In genomic region chr7:23570592-23571200, GRCh38 we compare ENCODE assay signal across 8 cellular contexts. TPM values are rescaled to one million over a fixed set of nuclear protein-coding genes. Genes with fewer than 3 reads are reported as not detected.
DNase-seq lines count a peak whose midpoint lies in the region; ATAC-seq and TF ChIP-seq lines count a peak whose summit lies in the region.

No MANE protein-coding gene starts in this region.

- H3K4me3 ChIP-seq in SK-N-SH (ENCODE audit: low read depth in 2 of 2, low read length in 1 of 2) (no peak overlapping the region; a peak in 1 of 4 replicates), vagina (no peak overlapping the region)

- H3K9me3 ChIP-seq in SK-N-SH (no peaks in the 10 kb centered on the region), vagina (no peaks in the 10 kb centered on the region)

- TF ChIP-seq CTCF in SK-N-SH (IDR thresholded peaks at IDR 0.05) = peak; percentile 98
- TF ChIP-seq CTCF in progenitor cell of endocrine pancreas (IDR thresholded peaks at IDR 0.05; ENCODE audit: unreplicated experiment) = peak; percentile 95
- TF ChIP-seq CTCF in vagina (IDR thresholded peaks at IDR 0.05) = peak; percentile 67 to 87 (median 85)

- H3K27me3 ChIP-seq in SK-N-SH (ENCODE audit: insufficient read depth) (no peaks in the 10 kb centered on the region), vagina (no peaks in the 10 kb centered on the region)

- peaks cover 7% of the 10 kb centered on the region for H3K27me3 Mint-ChIP-seq in activated naive CD4-positive, alpha-beta T cell treated with anti-CD3 and anti-CD28 coated beads, Interleukin-2, amount 10 ng/mL, durations not matched to agents 7 days and 5 days
- no peaks in the 10 kb centered on the region for H3K27me3 Mint-ChIP-seq in progenitor cell of endocrine pancreas

- H3K9me2 ChIP-seq in SK-N-SH = no peaks in the 10 kb centered on the region

- no peaks in the 10 kb centered on the region for H3K36me3 Mint-ChIP-seq in activated naive CD4-positive, alpha-beta T cell treated with anti-CD3 and anti-CD28 coated beads, Interleukin-2, amount 10 ng/mL, durations not matched to agents 7 days and 5 days
- H3K36me3 Mint-ChIP-seq in progenitor cell of endocrine pancreas (ENCODE audit: insufficient read depth) = no peaks in the 10 kb centered on the region

- H3K4me3 Mint-ChIP-seq in activated naive CD4-positive, alpha-beta T cell treated with anti-CD3 and anti-CD28 coated beads, Interleukin-2, amount 10 ng/mL, durations not matched to agents 7 days and 5 days = no peak overlapping the region
- no peak overlapping the region for H3K4me3 Mint-ChIP-seq in progenitor cell of endocrine pancreas (ENCODE audit: low read depth)

- peak; percentile 100 for TF ChIP-seq RAD21 in SK-N-SH (IDR thresholded peaks at IDR 0.05; ENCODE audit: low read length)

- TF ChIP-seq POLR2A in vagina (IDR thresholded peaks at IDR 0.05) = no peak

- POLR2A ChIA-PET in SK-N-SH (lab: Yijun Ruan, JAX) = no interaction called here

- WGBS in SK-N-SH (ENCODE audit: low lambda C conversion rate) = 56% methylated on average over 5 of the region's 5 CpGs

- H3K36me3 ChIP-seq in SK-N-SH (replicated peaks in 1 of 2; ENCODE audit: control insufficient read depth in 1 of 2, insufficient read depth in 2 of 2, low read length in 1 of 2) (no peaks in the 10 kb centered on the region), vagina (no peaks in the 10 kb centered on the region)

- ATAC-seq in Right ventricle myocardium inferior = peak; percentile 93

- H3F3A ChIP-seq in SK-N-SH (replicated peaks; ENCODE audit: insufficient read depth) = peaks cover 3% of the 10 kb centered on the region

- H3K4me1 ChIP-seq in SK-N-SH (ENCODE audit: control insufficient read depth in 1 of 2, insufficient read depth in 2 of 2, low read depth in 1 of 2, low read length in 1 of 2) (no peaks in the 10 kb centered on the region; a peak in 1 of 4 replicates), vagina (no peaks in the 10 kb centered on the region)

- no peak overlapping the region for H3K4me2 ChIP-seq in SK-N-SH

- CTCF ChIA-PET in SK-N-SH (lab: Yijun Ruan, JAX) = interaction anchor here (0.7 to 13.6 kb wide), 41 partner anchors 9 to 1098 kb away, joined by 3 to 188 read pairs (median 4); partner anchors contain the start of genes CCDC126, FAM221A, NPY and STK31
- CTCF ChIA-PET in activated naive CD4-positive, alpha-beta T cell treated with anti-CD3 and anti-CD28 coated beads, Interleukin-2, amount 10 ng/mL, durations not matched to agents 7 days and 5 days (lab: Charles Lee) = interaction anchor here (0.7 to 2.9 kb wide), 11 partner anchors 11 to 147 kb away, joined by 3 to 18 read pairs (median 3); partner anchors contain the start of gene STK31

- no peak overlapping the region for H3K9ac ChIP-seq in SK-N-SH

- no peaks in the 10 kb centered on the region for H3K79me2 ChIP-seq in SK-N-SH (ENCODE audit: insufficient read depth)

- DNase-seq in G401 (ENCODE audit: low spot score) = peak; percentile 75
- peak; percentile 89 for DNase-seq in H4 (ENCODE audit: low spot score)
- peak; percentile 40 for DNase-seq in MV-4-11 (lab: John Stamatoyannopoulos, UW)
- DNase-seq in SK-N-SH = peak; percentile 88
- DNase-seq in activated naive CD4-positive, alpha-beta T cell treated with anti-CD3 and anti-CD28 coated beads, Interleukin-2, amount 10 ng/mL, durations not matched to agents 7 days and 5 days = peak; percentile 79
- DNase-seq in Right ventricle myocardium inferior (ENCODE audit: missing footprints) = peak; percentile 73
- DNase-seq in progenitor cell of endocrine pancreas (ENCODE audit: low spot score, unreplicated experiment) = peak; percentile 61
- DNase-seq in vagina (ENCODE audit: extremely low spot score in 2 of 2) = no peak

- H2AFZ ChIP-seq in SK-N-SH (ENCODE audit: low read depth) = peak overlapping the region; percentile 19; the same call in 1 of the 2 replicates

- no peaks in the 10 kb centered on the region for H4K20me1 ChIP-seq in SK-N-SH (ENCODE audit: insufficient read depth)

- H3K9me3 Mint-ChIP-seq in activated naive CD4-positive, alpha-beta T cell treated with anti-CD3 and anti-CD28 coated beads, Interleukin-2, amount 10 ng/mL, durations not matched to agents 7 days and 5 days = no peaks in the 10 kb centered on the region
- H3K9me3 Mint-ChIP-seq in progenitor cell of endocrine pancreas (ENCODE audit: low read depth) = no peaks in the 10 kb centered on the region

- no peak overlapping the region for H3K27ac Mint-ChIP-seq in activated naive CD4-positive, alpha-beta T cell treated with anti-CD3 and anti-CD28 coated beads, Interleukin-2, amount 10 ng/mL, durations not matched to agents 7 days and 5 days
- no peak overlapping the region for H3K27ac Mint-ChIP-seq in progenitor cell of endocrine pancreas

- H3K4me1 Mint-ChIP-seq in activated naive CD4-positive, alpha-beta T cell treated with anti-CD3 and anti-CD28 coated beads, Interleukin-2, amount 10 ng/mL, durations not matched to agents 7 days and 5 days = no peaks in the 10 kb centered on the region
- H3K4me1 Mint-ChIP-seq in progenitor cell of endocrine pancreas (ENCODE audit: low read depth) = no peaks in the 10 kb centered on the region

- in situ Hi-C loops in G401 (cut with HindIII; ENCODE audit: low sequenced_read_pairs) = no loop called here

- intact Hi-C loops in Right ventricle myocardium inferior (cut with DNase I) = loop anchor here (1.0 to 5.0 kb wide), 2 partner anchors 142 to 1097 kb away; no protein-coding TSS in a partner anchor
- intact Hi-C loops in vagina (cut with DNase I) = loop anchor here (5.0 kb wide), 1 partner anchor 142 kb away; the partner anchor contains the start of gene STK31

- H3K27ac ChIP-seq in SK-N-SH (ENCODE audit: low read depth in 2 of 2, low read length in 1 of 2) (no peak overlapping the region), vagina (no peak overlapping the region)

- no peak for TF ChIP-seq EP300 in SK-N-SH (IDR thresholded peaks at IDR 0.05; ENCODE audit: borderline replicate concordance in 1 of 2, low read depth in 1 of 2, low read length in 1 of 2)

TF ChIP-seq in SK-N-SH, 30 proteins besides CTCF, POLR2A, EP300 and RAD21:
- TF ChIP-seq, protein P1, sequence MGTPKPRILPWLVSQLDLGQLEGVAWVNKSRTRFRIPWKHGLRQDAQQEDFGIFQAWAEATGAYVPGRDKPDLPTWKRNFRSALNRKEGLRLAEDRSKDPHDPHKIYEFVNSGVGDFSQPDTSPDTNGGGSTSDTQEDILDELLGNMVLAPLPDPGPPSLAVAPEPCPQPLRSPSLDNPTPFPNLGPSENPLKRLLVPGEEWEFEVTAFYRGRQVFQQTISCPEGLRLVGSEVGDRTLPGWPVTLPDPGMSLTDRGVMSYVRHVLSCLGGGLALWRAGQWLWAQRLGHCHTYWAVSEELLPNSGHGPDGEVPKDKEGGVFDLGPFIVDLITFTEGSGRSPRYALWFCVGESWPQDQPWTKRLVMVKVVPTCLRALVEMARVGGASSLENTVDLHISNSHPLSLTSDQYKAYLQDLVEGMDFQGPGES (IDR thresholded peaks at IDR 0.05; ENCODE audit: low read depth, low read length) = no peak
- TF ChIP-seq TCF12 (IDR thresholded peaks at IDR 0.05) (0 out of 2 replicates have a peak, but pooled peaks have one; percentile 5), NRF1 (IDR thresholded peaks at IDR 0.05; ENCODE audit: low read depth, low read length) (peak; percentile 38; the same call in 1 of the 2 replicates), SMC3 (IDR thresholded peaks at IDR 0.05; ENCODE audit: low read depth, low read length) (peak; percentile 100), POLR2AphosphoS5 (IDR thresholded peaks at IDR 0.05; ENCODE audit: low read depth, low read length) (no peak)

RNA-seq across cellular contexts. Expression of gene CCDC126, which starts 26.5 kb away (rescaled TPM):
- 3.3 and 6.5 TPM in 2 replicates for total RNA-seq in G401 (2014; rRNA removed; shearing (Covaris generic))
- 18.9 and 25.8 TPM in 2 replicates for total RNA-seq in H4 (2014; rRNA removed; shearing (Covaris generic))
- 5.5 and 6.8 TPM in 2 replicates for polyA plus RNA-seq in SK-N-SH (2012; rRNA removed)
- 7.2 and 9.4 TPM in 2 replicates for polyA plus RNA-seq in SK-N-SH (2012; cell fraction: cytosol; rRNA removed)
- 5.3 and 6.0 TPM in 2 replicates for polyA plus RNA-seq in SK-N-SH (2012; cell fraction: nucleus; rRNA removed)
- total RNA-seq in Right ventricle myocardium inferior = 8.5 TPM
- total RNA-seq in progenitor cell of endocrine pancreas = 19.4 and 21.3 TPM in 2 replicates
- 18.7 TPM for total RNA-seq in vagina

RNA-seq across cellular contexts. Expression of gene TRA2A, which starts 38.9 kb away (rescaled TPM):
- 10.3 and 17.0 TPM in 2 replicates for total RNA-seq in G401 (2014; rRNA removed; shearing (Covaris generic))
- total RNA-seq in H4 (2014; rRNA removed; shearing (Covaris generic)) = 21.2 and 27.7 TPM in 2 replicates
- polyA plus RNA-seq in SK-N-SH (2012; rRNA removed) = 62.1 and 84.6 TPM in 2 replicates
- 56.4 and 65.5 TPM in 2 replicates for polyA plus RNA-seq in SK-N-SH (2012; cell fraction: cytosol; rRNA removed)
- polyA plus RNA-seq in SK-N-SH (2012; cell fraction: nucleus; rRNA removed) = 74.5 and 151 TPM in 2 replicates
- total RNA-seq in Right ventricle myocardium inferior (27.7 TPM), progenitor cell of endocrine pancreas (203 and 216 TPM in 2 replicates), vagina (71.7 TPM)

Comparison
In these comparisons a context has a peak if more than half of its experiments do, and no peak if none do; other contexts are left out.
1. DNase-seq: peak in G401 (single experiment), H4 (single experiment), MV-4-11 (single experiment), SK-N-SH (single experiment), activated naive CD4-positive, alpha-beta T cell treated with anti-CD3 and anti-CD28 coated beads, Interleukin-2, amount 10 ng/mL, durations not matched to agents 7 days and 5 days (single experiment), Right ventricle myocardium inferior (single experiment) and progenitor cell of endocrine pancreas (single experiment); none in vagina (0 of 2).
2. Peak in every context shown above with its lines, with median percentiles within 50 percentile points of each other: CTCF ChIP-seq.